ENCODE assay signal across 1 cellular context in the genomic region with DNA sequence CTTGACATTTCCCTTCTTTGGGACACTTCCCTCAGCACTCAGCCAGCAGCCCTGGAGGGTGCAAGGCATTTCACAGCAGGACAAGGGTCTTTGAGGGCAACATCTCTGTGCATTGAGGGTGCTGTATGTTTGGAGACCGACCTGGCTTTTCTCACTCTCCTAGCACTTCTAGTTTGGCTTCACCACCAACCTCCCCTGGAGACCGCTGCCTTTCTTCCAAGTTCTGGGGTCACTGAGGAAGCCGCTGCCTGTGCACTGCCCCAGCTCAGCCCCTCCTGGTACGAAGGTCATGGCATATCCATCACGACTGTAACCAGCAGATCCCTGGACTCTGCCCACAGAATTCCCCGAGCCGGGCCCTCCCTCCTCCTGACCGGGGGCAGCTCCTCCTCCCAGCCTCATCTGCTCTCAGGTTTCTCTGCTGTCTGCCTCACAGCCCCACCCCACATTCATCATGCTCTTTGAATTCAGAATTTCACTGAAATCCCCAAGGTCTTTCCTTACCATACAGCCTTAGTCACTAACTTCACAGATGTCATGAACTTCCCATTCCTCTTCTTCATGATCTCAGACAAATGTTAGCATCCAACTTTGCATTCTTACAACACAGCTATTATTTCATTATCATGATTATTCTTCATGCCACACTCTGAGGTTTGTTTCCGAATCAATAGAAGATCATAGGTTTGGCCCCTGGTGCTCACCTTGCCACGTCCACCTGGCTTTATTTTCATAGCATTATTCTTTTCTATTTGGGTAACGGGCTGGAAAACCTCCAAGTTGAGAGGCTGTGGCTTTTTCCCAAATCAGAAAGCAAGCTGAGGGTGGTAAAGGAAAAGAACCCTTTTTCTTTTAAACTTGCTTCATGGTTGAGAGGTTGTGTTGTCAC.
TF ChIP-seq lines count a peak whose summit lies in the region.

No MANE protein-coding gene starts in this region.

TF ChIP-seq in HepG2, 621 proteins besides CTCF, POLR2A, EP300 and RAD21 (continued from another document and continues in another):
- TF ChIP-seq, protein P1, sequence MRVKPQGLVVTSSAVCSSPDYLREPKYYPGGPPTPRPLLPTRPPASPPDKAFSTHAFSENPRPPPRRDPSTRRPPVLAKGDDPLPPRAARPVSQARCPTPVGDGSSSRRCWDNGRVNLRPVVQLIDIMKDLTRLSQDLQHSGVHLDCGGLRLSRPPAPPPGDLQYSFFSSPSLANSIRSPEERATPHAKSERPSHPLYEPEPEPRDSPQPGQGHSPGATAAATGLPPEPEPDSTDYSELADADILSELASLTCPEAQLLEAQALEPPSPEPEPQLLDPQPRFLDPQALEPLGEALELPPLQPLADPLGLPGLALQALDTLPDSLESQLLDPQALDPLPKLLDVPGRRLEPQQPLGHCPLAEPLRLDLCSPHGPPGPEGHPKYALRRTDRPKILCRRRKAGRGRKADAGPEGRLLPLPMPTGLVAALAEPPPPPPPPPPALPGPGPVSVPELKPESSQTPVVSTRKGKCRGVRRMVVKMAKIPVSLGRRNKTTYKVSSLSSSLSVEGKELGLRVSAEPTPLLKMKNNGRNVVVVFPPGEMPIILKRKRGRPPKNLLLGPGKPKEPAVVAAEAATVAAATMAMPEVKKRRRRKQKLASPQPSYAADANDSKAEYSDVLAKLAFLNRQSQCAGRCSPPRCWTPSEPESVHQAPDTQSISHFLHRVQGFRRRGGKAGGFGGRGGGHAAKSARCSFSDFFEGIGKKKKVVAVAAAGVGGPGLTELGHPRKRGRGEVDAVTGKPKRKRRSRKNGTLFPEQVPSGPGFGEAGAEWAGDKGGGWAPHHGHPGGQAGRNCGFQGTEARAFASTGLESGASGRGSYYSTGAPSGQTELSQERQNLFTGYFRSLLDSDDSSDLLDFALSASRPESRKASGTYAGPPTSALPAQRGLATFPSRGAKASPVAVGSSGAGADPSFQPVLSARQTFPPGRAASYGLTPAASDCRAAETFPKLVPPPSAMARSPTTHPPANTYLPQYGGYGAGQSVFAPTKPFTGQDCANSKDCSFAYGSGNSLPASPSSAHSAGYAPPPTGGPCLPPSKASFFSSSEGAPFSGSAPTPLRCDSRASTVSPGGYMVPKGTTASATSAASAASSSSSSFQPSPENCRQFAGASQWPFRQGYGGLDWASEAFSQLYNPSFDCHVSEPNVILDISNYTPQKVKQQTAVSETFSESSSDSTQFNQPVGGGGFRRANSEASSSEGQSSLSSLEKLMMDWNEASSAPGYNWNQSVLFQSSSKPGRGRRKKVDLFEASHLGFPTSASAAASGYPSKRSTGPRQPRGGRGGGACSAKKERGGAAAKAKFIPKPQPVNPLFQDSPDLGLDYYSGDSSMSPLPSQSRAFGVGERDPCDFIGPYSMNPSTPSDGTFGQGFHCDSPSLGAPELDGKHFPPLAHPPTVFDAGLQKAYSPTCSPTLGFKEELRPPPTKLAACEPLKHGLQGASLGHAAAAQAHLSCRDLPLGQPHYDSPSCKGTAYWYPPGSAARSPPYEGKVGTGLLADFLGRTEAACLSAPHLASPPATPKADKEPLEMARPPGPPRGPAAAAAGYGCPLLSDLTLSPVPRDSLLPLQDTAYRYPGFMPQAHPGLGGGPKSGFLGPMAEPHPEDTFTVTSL (CRISPR knock-in tag; IDR thresholded peaks at IDR 0.05; ENCODE audit: borderline replicate concordance) = peak; percentile 90; the same call in 1 of the 2 replicates
- TF ChIP-seq YEATS4 (CRISPR knock-in tag; IDR thresholded peaks at IDR 0.05; ENCODE audit: borderline replicate concordance) = no peak; the same call in 1 of the 2 replicates
- TF ChIP-seq ZBTB20 (CRISPR knock-in tag; IDR thresholded peaks at IDR 0.05; ENCODE audit: borderline replicate concordance, low read depth) = peak; percentile 61; the same call in 1 of the 2 replicates
- TF ChIP-seq ZNF335 (CRISPR knock-in tag; IDR thresholded peaks at IDR 0.05) = no peak
- TF ChIP-seq TAF1 (CRISPR knock-in tag; IDR thresholded peaks at IDR 0.05) = peak; percentile 54; the same call in 1 of the 2 replicates
- TF ChIP-seq, protein P2, sequence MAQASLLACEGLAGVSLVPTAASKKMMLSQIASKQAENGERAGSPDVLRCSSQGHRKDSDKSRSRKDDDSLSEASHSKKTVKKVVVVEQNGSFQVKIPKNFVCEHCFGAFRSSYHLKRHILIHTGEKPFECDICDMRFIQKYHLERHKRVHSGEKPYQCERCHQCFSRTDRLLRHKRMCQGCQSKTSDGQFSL (CRISPR knock-in tag; IDR thresholded peaks at IDR 0.05) = no peak
- peak; percentile 65 for TF ChIP-seq ZEB1 (IDR thresholded peaks at IDR 0.05; ENCODE audit: insufficient replicate concordance, low read depth)
- TF ChIP-seq ZBTB3 (CRISPR knock-in tag; IDR thresholded peaks at IDR 0.05; ENCODE audit: borderline replicate concordance, low read depth) = no peak
- TF ChIP-seq, protein P3, sequence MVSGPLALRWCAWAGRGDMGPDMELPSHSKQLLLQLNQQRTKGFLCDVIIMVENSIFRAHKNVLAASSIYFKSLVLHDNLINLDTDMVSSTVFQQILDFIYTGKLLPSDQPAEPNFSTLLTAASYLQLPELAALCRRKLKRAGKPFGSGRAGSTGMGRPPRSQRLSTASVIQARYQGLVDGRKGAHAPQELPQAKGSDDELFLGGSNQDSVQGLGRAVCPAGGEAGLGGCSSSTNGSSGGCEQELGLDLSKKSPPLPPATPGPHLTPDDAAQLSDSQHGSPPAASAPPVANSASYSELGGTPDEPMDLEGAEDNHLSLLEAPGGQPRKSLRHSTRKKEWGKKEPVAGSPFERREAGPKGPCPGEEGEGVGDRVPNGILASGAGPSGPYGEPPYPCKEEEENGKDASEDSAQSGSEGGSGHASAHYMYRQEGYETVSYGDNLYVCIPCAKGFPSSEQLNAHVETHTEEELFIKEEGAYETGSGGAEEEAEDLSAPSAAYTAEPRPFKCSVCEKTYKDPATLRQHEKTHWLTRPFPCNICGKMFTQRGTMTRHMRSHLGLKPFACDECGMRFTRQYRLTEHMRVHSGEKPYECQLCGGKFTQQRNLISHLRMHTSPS (CRISPR knock-in tag; IDR thresholded peaks at IDR 0.05; ENCODE audit: low read depth) = peak; percentile 50; the same call in 1 of the 2 replicates
- TF ChIP-seq, protein P4, sequence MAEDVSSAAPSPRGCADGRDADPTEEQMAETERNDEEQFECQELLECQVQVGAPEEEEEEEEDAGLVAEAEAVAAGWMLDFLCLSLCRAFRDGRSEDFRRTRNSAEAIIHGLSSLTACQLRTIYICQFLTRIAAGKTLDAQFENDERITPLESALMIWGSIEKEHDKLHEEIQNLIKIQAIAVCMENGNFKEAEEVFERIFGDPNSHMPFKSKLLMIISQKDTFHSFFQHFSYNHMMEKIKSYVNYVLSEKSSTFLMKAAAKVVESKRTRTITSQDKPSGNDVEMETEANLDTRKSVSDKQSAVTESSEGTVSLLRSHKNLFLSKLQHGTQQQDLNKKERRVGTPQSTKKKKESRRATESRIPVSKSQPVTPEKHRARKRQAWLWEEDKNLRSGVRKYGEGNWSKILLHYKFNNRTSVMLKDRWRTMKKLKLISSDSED (CRISPR knock-in tag; IDR thresholded peaks at IDR 0.05) = no peak
- no peak for TF ChIP-seq ZNF224 (CRISPR knock-in tag; IDR thresholded peaks at IDR 0.05)
- TF ChIP-seq HNF4G (IDR thresholded peaks at IDR 0.05; ENCODE audit: borderline replicate concordance, low read depth, low read length) = peak; percentile 99
- peak; percentile 98; the same call in 1 of the 2 replicates for TF ChIP-seq HNF4G (CRISPR knock-in tag; IDR thresholded peaks at IDR 0.05; ENCODE audit: borderline replicate concordance, low read depth)
- peak; percentile 65 for TF ChIP-seq ASH2L (IDR thresholded peaks at IDR 0.05; ENCODE audit: insufficient read length, low read depth, low read length)
- TF ChIP-seq KLF6 (CRISPR knock-in tag; IDR thresholded peaks at IDR 0.05) = no peak
- TF ChIP-seq ZNF564 (CRISPR knock-in tag; IDR thresholded peaks at IDR 0.05) = no peak
- 0 out of 2 replicates have a peak, but pooled peaks have one; percentile 39 for TF ChIP-seq CCDC6 (CRISPR knock-in tag; IDR thresholded peaks at IDR 0.05)
- TF ChIP-seq MTA3 (CRISPR knock-in tag; IDR thresholded peaks at IDR 0.05) = no peak
- TF ChIP-seq KLF15 (CRISPR knock-in tag; IDR thresholded peaks at IDR 0.05; ENCODE audit: borderline replicate concordance) = no peak
- TF ChIP-seq, protein P5, sequence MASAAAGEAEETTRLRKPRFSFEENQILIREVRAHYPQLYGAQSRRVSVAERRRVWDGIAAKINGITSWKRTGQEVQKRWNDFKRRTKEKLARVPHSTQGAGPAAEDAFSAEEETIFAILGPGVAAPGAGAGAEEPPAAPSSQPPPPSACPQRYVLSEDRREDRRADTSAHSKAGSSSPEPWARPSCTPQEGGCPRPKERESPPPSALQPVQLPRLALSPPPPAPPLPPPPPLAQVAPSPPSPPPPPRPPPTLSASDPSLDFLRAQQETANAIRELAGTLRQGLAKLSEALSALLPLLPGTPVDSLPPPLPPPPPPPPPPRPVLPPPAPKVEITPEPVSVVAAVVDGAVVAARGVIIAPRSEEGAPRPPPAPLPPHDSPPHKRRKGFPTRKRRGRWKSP (CRISPR knock-in tag; IDR thresholded peaks at IDR 0.05) = no peak
- TF ChIP-seq ZNF660 (CRISPR knock-in tag; IDR thresholded peaks at IDR 0.05; ENCODE audit: borderline replicate concordance, low read depth) = no peak
- no peak for TF ChIP-seq SNAI1 (CRISPR knock-in tag; IDR thresholded peaks at IDR 0.05; ENCODE audit: borderline replicate concordance)
- TF ChIP-seq, protein P6, sequence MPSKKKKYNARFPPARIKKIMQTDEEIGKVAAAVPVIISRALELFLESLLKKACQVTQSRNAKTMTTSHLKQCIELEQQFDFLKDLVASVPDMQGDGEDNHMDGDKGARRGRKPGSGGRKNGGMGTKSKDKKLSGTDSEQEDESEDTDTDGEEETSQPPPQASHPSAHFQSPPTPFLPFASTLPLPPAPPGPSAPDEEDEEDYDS (CRISPR knock-in tag; IDR thresholded peaks at IDR 0.05) = peak; percentile 68; the same call in 1 of the 2 replicates
- TF ChIP-seq, protein P7, sequence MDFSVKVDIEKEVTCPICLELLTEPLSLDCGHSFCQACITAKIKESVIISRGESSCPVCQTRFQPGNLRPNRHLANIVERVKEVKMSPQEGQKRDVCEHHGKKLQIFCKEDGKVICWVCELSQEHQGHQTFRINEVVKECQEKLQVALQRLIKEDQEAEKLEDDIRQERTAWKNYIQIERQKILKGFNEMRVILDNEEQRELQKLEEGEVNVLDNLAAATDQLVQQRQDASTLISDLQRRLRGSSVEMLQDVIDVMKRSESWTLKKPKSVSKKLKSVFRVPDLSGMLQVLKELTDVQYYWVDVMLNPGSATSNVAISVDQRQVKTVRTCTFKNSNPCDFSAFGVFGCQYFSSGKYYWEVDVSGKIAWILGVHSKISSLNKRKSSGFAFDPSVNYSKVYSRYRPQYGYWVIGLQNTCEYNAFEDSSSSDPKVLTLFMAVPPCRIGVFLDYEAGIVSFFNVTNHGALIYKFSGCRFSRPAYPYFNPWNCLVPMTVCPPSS (IDR thresholded peaks at IDR 0.05) = no peak
- peak; percentile 61; the same call in 1 of the 2 replicates for TF ChIP-seq GATAD2A (CRISPR knock-in tag; IDR thresholded peaks at IDR 0.05)
- no peak for TF ChIP-seq LCORL (IDR thresholded peaks at IDR 0.05)
- TF ChIP-seq LCORL (CRISPR knock-in tag; IDR thresholded peaks at IDR 0.05) = peak; percentile 80; the same call in 1 of the 2 replicates
- TF ChIP-seq TCF7L2 (IDR thresholded peaks at IDR 0.05; ENCODE audit: low read depth, low read length) = no peak
- TF ChIP-seq MXI1 (IDR thresholded peaks at IDR 0.05; ENCODE audit: borderline replicate concordance, low read depth, low read length) = peak; percentile 42; the same call in 1 of the 3 replicates
- TF ChIP-seq, protein P8, sequence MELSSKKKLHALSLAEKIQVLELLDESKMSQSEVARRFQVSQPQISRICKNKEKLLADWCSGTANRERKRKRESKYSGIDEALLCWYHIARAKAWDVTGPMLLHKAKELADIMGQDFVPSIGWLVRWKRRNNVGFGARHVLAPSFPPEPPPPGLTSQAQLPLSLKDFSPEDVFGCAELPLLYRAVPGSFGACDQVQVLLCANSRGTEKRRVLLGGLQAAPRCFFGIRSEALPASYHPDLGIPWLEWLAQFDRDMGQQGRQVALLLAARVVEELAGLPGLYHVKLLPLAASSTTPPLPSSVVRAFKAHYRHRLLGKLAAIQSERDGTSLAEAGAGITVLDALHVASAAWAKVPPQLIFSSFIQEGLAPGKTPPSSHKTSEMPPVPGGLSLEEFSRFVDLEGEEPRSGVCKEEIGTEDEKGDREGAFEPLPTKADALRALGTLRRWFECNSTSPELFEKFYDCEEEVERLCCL (CRISPR knock-in tag; IDR thresholded peaks at IDR 0.05; ENCODE audit: borderline replicate concordance) = no peak
- TF ChIP-seq MBNL3 (CRISPR knock-in tag; conservative IDR thresholded peaks at IDR 0.05) = no peak
- peak; percentile 91 for TF ChIP-seq ZNF263 (CRISPR knock-in tag; IDR thresholded peaks at IDR 0.05)
- TF ChIP-seq BHLHE40 (IDR thresholded peaks at IDR 0.05; ENCODE audit: low read length) = no peak
- TF ChIP-seq, protein P9, sequence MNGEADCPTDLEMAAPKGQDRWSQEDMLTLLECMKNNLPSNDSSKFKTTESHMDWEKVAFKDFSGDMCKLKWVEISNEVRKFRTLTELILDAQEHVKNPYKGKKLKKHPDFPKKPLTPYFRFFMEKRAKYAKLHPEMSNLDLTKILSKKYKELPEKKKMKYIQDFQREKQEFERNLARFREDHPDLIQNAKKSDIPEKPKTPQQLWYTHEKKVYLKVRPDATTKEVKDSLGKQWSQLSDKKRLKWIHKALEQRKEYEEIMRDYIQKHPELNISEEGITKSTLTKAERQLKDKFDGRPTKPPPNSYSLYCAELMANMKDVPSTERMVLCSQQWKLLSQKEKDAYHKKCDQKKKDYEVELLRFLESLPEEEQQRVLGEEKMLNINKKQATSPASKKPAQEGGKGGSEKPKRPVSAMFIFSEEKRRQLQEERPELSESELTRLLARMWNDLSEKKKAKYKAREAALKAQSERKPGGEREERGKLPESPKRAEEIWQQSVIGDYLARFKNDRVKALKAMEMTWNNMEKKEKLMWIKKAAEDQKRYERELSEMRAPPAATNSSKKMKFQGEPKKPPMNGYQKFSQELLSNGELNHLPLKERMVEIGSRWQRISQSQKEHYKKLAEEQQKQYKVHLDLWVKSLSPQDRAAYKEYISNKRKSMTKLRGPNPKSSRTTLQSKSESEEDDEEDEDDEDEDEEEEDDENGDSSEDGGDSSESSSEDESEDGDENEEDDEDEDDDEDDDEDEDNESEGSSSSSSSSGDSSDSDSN (CRISPR knock-in tag; IDR thresholded peaks at IDR 0.05) = no peak
- no peak for TF ChIP-seq ZNF766 (CRISPR knock-in tag; IDR thresholded peaks at IDR 0.05; ENCODE audit: borderline replicate concordance)
- no peak for TF ChIP-seq ARNT (IDR thresholded peaks at IDR 0.05)
- TF ChIP-seq CAMTA2 (CRISPR knock-in tag; IDR thresholded peaks at IDR 0.05; ENCODE audit: borderline replicate concordance) = 0 out of 2 replicates have a peak, but pooled peaks have one; percentile 43
- no peak for TF ChIP-seq ZNF446 (CRISPR knock-in tag; IDR thresholded peaks at IDR 0.05)
- peak; percentile 67; the same call in 1 of the 2 replicates for TF ChIP-seq HIVEP1 (CRISPR knock-in tag; IDR thresholded peaks at IDR 0.05)
- TF ChIP-seq NFYC (CRISPR knock-in tag; IDR thresholded peaks at IDR 0.05) = no peak
- TF ChIP-seq SP1 (IDR thresholded peaks at IDR 0.05) = no peak
- TF ChIP-seq SP1 (CRISPR knock-in tag; IDR thresholded peaks at IDR 0.05) = no peak
- TF ChIP-seq ZNF569 (CRISPR knock-in tag; IDR thresholded peaks at IDR 0.05; ENCODE audit: borderline replicate concordance) = no peak
- TF ChIP-seq FLYWCH1 (CRISPR knock-in tag; IDR thresholded peaks at IDR 0.05) = no peak
- no peak for TF ChIP-seq ZNF768 (CRISPR knock-in tag; IDR thresholded peaks at IDR 0.05)
- no peak for TF ChIP-seq ZNF75D (CRISPR knock-in tag; IDR thresholded peaks at IDR 0.05; ENCODE audit: borderline replicate concordance)
- peak; percentile 56; the same call in 1 of the 2 replicates for TF ChIP-seq CREM (IDR thresholded peaks at IDR 0.05)
- no peak for TF ChIP-seq CREM (CRISPR knock-in tag; IDR thresholded peaks at IDR 0.05)
- no peak for TF ChIP-seq ZBTB1 (CRISPR knock-in tag; IDR thresholded peaks at IDR 0.05; ENCODE audit: borderline replicate concordance)
